In genomic region chr10:69769395-69769989, GRCh38 we compare ENCODE assay signal across 8 cellular contexts. TPM values are rescaled to one million over a fixed set of nuclear protein-coding genes. Genes with fewer than 3 reads are reported as not detected.
DNase-seq lines count a peak whose midpoint lies in the region; ATAC-seq and TF ChIP-seq lines count a peak whose summit lies in the region.

No MANE protein-coding gene starts in this region.

- H3K4ac ChIP-seq in mesenchymal stem cell (ENCODE audit: low read depth in 1 of 2, low read length in 2 of 2) = no peak overlapping the region

- peak; percentile 43 for DNase-seq in AG09309 (ENCODE audit: low read depth)
- peak; percentile 67 for DNase-seq in LoVo (ENCODE audit: low spot score)
- peak; percentile 81 for DNase-seq in coronary artery (ENCODE audit: low spot score)
- peak; percentile 82 for DNase-seq in mesenchymal stem cell
- DNase-seq in WERI-Rb-1 = no peak
- no peak for DNase-seq in activated naive CD4-positive, alpha-beta T cell treated with anti-CD3 and anti-CD28 coated beads, Interleukin-2, amount 50 U/mL, for 16 hours
- no peak for DNase-seq in uterus

- peak overlapping the region; percentile 56 for H3K4me2 ChIP-seq in mesenchymal stem cell (ENCODE audit: low read length, poor library complexity, severe bottlenecking)

- H3K18ac ChIP-seq in mesenchymal stem cell (ENCODE audit: low read depth in 1 of 2, low read length in 2 of 2) = peak overlapping the region; percentile 3 to 72

- WGBS in mesenchymal stem cell = 28% methylated on average over 8 of the region's 9 CpGs

- peak overlapping the region; percentile 33 for H2AFZ ChIP-seq in mesenchymal stem cell (ENCODE audit: low read depth, low read length)

- no peak overlapping the region for H2BK120ac ChIP-seq in mesenchymal stem cell (ENCODE audit: low read depth, low read length)

- peak overlapping the region; percentile 75 for H2BK5ac ChIP-seq in mesenchymal stem cell (ENCODE audit: low read depth, low read length, poor library complexity, severe bottlenecking)

- H3K4me1 ChIP-seq in mesenchymal stem cell (ENCODE audit: control insufficient read depth, insufficient read depth, low read depth, low read length) (peaks cover 36% of the 10 kb centered on the region), uterus (no peaks in the 10 kb centered on the region)

- TF ChIP-seq CTCF in AG09309 (IDR thresholded peaks at IDR 0.05; ENCODE audit: control insufficient read depth, insufficient read depth, low read depth, low read length, missing control alignments) (no peak), coronary artery (IDR thresholded peaks at IDR 0.05) (no peak), WERI-Rb-1 (IDR thresholded peaks at IDR 0.05; ENCODE audit: low read depth, low read length) (no peak), uterus (IDR thresholded peaks at IDR 0.05) (no peak)

- no peaks in the 10 kb centered on the region for H3K79me1 ChIP-seq in mesenchymal stem cell (replicated peaks; ENCODE audit: low read length, poor library complexity, severe bottlenecking)

- H4K8ac ChIP-seq in mesenchymal stem cell (ENCODE audit: low read length) = peak overlapping the region; percentile 80

- peak overlapping the region in 1 of 2 experiments; percentile 49 for H2BK12ac ChIP-seq in mesenchymal stem cell (ENCODE audit: low read length in 2 of 2)

- peak overlapping the region; percentile 53 for H2BK15ac ChIP-seq in mesenchymal stem cell (ENCODE audit: low read depth, poor library complexity, severe bottlenecking)

- no peak overlapping the region for H3K4me3 ChIP-seq in AG09309 (ENCODE audit: control insufficient read depth, low read depth, low read length)
- H3K4me3 ChIP-seq in coronary artery = no peak overlapping the region
- no peak overlapping the region for H3K4me3 ChIP-seq in mesenchymal stem cell (ENCODE audit: insufficient read depth in 1 of 2, low read depth in 1 of 2, low read length in 2 of 2)
- H3K4me3 ChIP-seq in WERI-Rb-1 (ENCODE audit: low read depth, low read length) = no peak overlapping the region
- H3K4me3 ChIP-seq in uterus = no peak overlapping the region

- no peak overlapping the region for H3K23ac ChIP-seq in mesenchymal stem cell (ENCODE audit: low read length in 2 of 2)

- no peaks in the 10 kb centered on the region for H3K36me3 ChIP-seq in mesenchymal stem cell (ENCODE audit: control insufficient read depth in 1 of 2, insufficient read depth in 2 of 2, low read depth in 1 of 2, low read length in 2 of 2)
- no peaks in the 10 kb centered on the region for H3K36me3 ChIP-seq in WERI-Rb-1
- no peaks in the 10 kb centered on the region for H3K36me3 ChIP-seq in uterus

- TF ChIP-seq POLR2A in uterus (IDR thresholded peaks at IDR 0.05) = no peak

- H3K9me3 ChIP-seq in mesenchymal stem cell (ENCODE audit: control insufficient read depth, low read length) = peaks cover 6% of the 10 kb centered on the region
- peaks cover 5% of the 10 kb centered on the region for H3K9me3 ChIP-seq in WERI-Rb-1 (ENCODE audit: severe bottlenecking)
- H3K9me3 ChIP-seq in uterus = no peaks in the 10 kb centered on the region

- no peak overlapping the region for H3K14ac ChIP-seq in mesenchymal stem cell (ENCODE audit: low read length in 2 of 2)

- no peak overlapping the region for H2AK5ac ChIP-seq in mesenchymal stem cell (ENCODE audit: low read length, severe bottlenecking)

- H4K91ac ChIP-seq in mesenchymal stem cell (ENCODE audit: low read length) = peak overlapping the region; percentile 61

- intact Hi-C loops in uterus (cut with DNase I; ENCODE audit: low total_unique reads) = no loop called here

- ATAC-seq in HG03135 (IDR thresholded peaks at IDR 0.05; ENCODE audit: unreplicated experiment) = no peak

- H3K9ac ChIP-seq in mesenchymal stem cell (ENCODE audit: low read length) = peak overlapping the region; percentile 36

- H3K27me3 ChIP-seq in mesenchymal stem cell (ENCODE audit: control insufficient read depth in 1 of 2, insufficient read depth in 1 of 2, low read length in 2 of 2) (peaks cover 0 to 67% of the 10 kb centered on the region in 2 experiments), WERI-Rb-1 (ENCODE audit: insufficient read depth, low read depth, severe bottlenecking) (no peaks in the 10 kb centered on the region), uterus (no peaks in the 10 kb centered on the region)

- H3K27ac ChIP-seq in coronary artery (peak overlapping the region; percentile 14 to 61), mesenchymal stem cell (ENCODE audit: low read length, poor library complexity, severe bottlenecking) (peak overlapping the region; percentile 89), WERI-Rb-1 (no peak overlapping the region), uterus (no peak overlapping the region)

RNA-seq across cellular contexts. Expression of gene COL13A1, which starts 32.2 kb away (rescaled TPM):
- 11.4 TPM for polyA plus RNA-seq in mesenchymal stem cell (2013, experiment 1 of 2)
- 11.1 TPM for polyA plus RNA-seq in mesenchymal stem cell (2013, experiment 2 of 2)
- total RNA-seq in uterus = 10 to 100 TPM in 1 of 4 donors, 1 to 10 TPM in 2, not detected in 1; 2.1 to 13.9 (median 3.6) TPM

Comparison
In these comparisons a context has a peak if more than half of its experiments do, and no peak if none do; other contexts are left out.
1. DNase-seq: peak in AG09309 (single experiment), LoVo (single experiment), coronary artery (single experiment) and mesenchymal stem cell (single experiment); none in WERI-Rb-1 (single experiment), activated naive CD4-positive, alpha-beta T cell treated with anti-CD3 and anti-CD28 coated beads, Interleukin-2, amount 50 U/mL, for 16 hours (single experiment) and uterus (0 of 2).
2. H3K27ac ChIP-seq: peak in coronary artery (2 of 2) and mesenchymal stem cell (single experiment); none in WERI-Rb-1 (single experiment) and uterus (0 of 2).